ENCODE assay signal across 27 cellular contexts in the genomic region with DNA sequence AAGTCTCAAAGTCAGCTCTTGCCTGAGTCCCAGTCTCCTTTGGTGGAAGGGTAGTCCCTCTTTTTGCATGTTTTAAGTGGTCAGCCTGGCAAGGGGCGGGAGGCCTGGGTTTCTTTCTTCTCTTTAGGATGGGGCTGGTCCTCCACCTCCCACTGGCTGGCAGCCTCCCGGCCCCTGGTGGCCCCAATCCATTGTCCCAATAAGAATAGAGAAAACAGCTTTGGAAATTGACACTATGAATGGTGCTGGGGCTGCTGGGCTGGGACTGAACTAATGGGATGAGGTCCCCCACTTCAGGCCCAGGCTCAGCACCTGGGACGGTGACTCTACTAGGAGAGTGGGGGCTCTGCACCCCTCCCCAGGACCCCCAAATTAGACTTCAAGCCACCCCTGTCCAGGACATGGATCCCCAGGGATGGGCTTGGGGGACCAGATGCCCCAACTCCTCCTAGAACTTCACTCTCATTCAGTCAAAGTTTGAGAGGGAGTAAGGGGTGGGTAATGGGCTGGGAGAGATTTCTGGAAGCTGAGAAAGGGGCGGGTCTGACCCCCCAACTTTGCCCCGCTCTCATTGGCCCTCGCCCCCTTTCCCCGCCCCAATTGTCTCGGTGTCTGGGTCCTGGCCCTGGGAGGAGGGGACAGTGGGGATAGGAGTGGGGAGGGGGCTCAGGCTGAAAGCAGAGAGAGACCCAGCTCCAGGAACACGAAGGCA. TPM values are rescaled to one million over a fixed set of nuclear protein-coding genes. Genes with fewer than 3 reads are reported as not detected.
DNase-seq lines count a peak whose midpoint lies in the region; ATAC-seq and TF ChIP-seq lines count a peak whose summit lies in the region.
"Had no signal": no experiment of that assay in that cellular context is flagged by ENCODE, and none has a peak within 500 bp of the region (broad histone marks: within the 10 kb centered on the region; RNA-seq: fewer than 3 reads in every experiment).

No MANE protein-coding gene starts in this region.

- DNase-seq in activated naive CD4-positive, alpha-beta T cell treated with anti-CD3 and anti-CD28 coated beads, Interleukin-2, amount 10 ng/mL, durations not matched to agents 7 days and 5 days: peak; percentile 18
- DNase-seq in activated naive CD4-positive, alpha-beta T cell treated with anti-CD3 and anti-CD28 coated beads, Interleukin-2, amount 50 U/mL, for 72 hours (ENCODE audit: low spot score in 2 of 2): no peak
- peak; percentile 15 for DNase-seq in WTC11 (ENCODE audit: low spot score)
- DNase-seq in mesenteric fat pad (ENCODE audit: low spot score): peak; percentile 71
- no peak for DNase-seq in stimulated activated effector memory CD8-positive, alpha-beta T cell treated with anti-CD3 and anti-CD28 coated beads, Interleukin-12 subunit alpha, Interleukin-12 subunit beta, amount 100 ng/mL, for 72 hours (ENCODE audit: low spot score in 2 of 2)
- DNase-seq in amniotic stem cell (lab: John Stamatoyannopoulos, UW): no peak
- DNase-seq: activated B cell treated with CpG ODN at 0.5 μM for 24 hours; activated CD8-positive, alpha-beta memory T cell treated with anti-CD3 and anti-CD28 coated beads, Interleukin-2, amount 50 U/mL, for 4 hours; caudate nucleus; DMS 273 treated with DMSO at 0.1 percent for 48 hours; EL; islet precursor cell; NCI-H1417; NCI-H2107; NCI-H446; NCI-H774; stomach; SW 1271; T1000; thyroid gland had no signal

- no peaks in the 10 kb centered on the region for H3K9me3 Mint-ChIP-seq in activated naive CD4-positive, alpha-beta T cell treated with anti-CD3 and anti-CD28 coated beads, Interleukin-2, amount 10 ng/mL, durations not matched to agents 7 days and 5 days
- no peaks in the 10 kb centered on the region for H3K9me3 Mint-ChIP-seq in activated naive CD4-positive, alpha-beta T cell treated with anti-CD3 and anti-CD28 coated beads, Interleukin-2, amount 50 U/mL, for 72 hours
- H3K9me3 Mint-ChIP-seq in WTC11: no peaks in the 10 kb centered on the region
- no peaks in the 10 kb centered on the region for H3K9me3 Mint-ChIP-seq in stimulated activated effector memory CD8-positive, alpha-beta T cell treated with anti-CD3 and anti-CD28 coated beads, Interleukin-12 subunit alpha, Interleukin-12 subunit beta, amount 100 ng/mL, for 72 hours
- H3K9me3 Mint-ChIP-seq: activated B cell treated with CpG ODN at 0.5 μM for 24 hours; activated T-helper 1 cell treated with anti-CD3 and anti-CD28 coated beads, Interleukin-12 subunit alpha, Interleukin-12 subunit beta, Interleukin-2, Interleukin-4 antibody, amounts not matched to agents 30 ng/mL and 10 ng/mL and 1 ng/mL, durations not matched to agents 14 hours and 24 hours and 36 hours had no signal

- no peak for TF ChIP-seq CTCF in WTC11 (IDR thresholded peaks at IDR 0.05)

- peaks cover 25% of the 10 kb centered on the region for H3K27me3 Mint-ChIP-seq in activated naive CD4-positive, alpha-beta T cell treated with anti-CD3 and anti-CD28 coated beads, Interleukin-2, amount 10 ng/mL, durations not matched to agents 7 days and 5 days
- H3K27me3 Mint-ChIP-seq in WTC11 (ENCODE audit: low read depth): no peaks in the 10 kb centered on the region; the same call in 1 of the 2 replicates
- H3K27me3 Mint-ChIP-seq: activated B cell treated with CpG ODN at 0.5 μM for 24 hours; activated naive CD8-positive, alpha-beta T cell had no signal

- peaks cover 69% of the 10 kb centered on the region for H3K4me1 Mint-ChIP-seq in activated naive CD4-positive, alpha-beta T cell treated with anti-CD3 and anti-CD28 coated beads, Interleukin-2, amount 10 ng/mL, durations not matched to agents 7 days and 5 days
- peaks cover 29% of the 10 kb centered on the region for H3K4me1 Mint-ChIP-seq in WTC11
- H3K4me1 Mint-ChIP-seq in stimulated activated effector memory CD8-positive, alpha-beta T cell treated with anti-CD3 and anti-CD28 coated beads, Interleukin-12 subunit alpha, Interleukin-12 subunit beta, amount 100 ng/mL, for 72 hours: peaks cover 57% of the 10 kb centered on the region

- no peak overlapping the region for H3K27ac Mint-ChIP-seq in activated naive CD4-positive, alpha-beta T cell treated with anti-CD3 and anti-CD28 coated beads, Interleukin-2, amount 10 ng/mL, durations not matched to agents 7 days and 5 days
- H3K27ac Mint-ChIP-seq in activated naive CD4-positive, alpha-beta T cell treated with anti-CD3 and anti-CD28 coated beads, Interleukin-2, amount 50 U/mL, for 72 hours: no peak overlapping the region
- no peak overlapping the region for H3K27ac Mint-ChIP-seq in WTC11
- peak overlapping the region; percentile 17 for H3K27ac Mint-ChIP-seq in stimulated activated effector memory CD8-positive, alpha-beta T cell treated with anti-CD3 and anti-CD28 coated beads, Interleukin-12 subunit alpha, Interleukin-12 subunit beta, amount 100 ng/mL, for 72 hours
- H3K27ac Mint-ChIP-seq: activated naive CD8-positive, alpha-beta T cell; activated T-helper 1 cell treated with anti-CD3 and anti-CD28 coated beads, Interleukin-12 subunit alpha, Interleukin-12 subunit beta, Interleukin-2, Interleukin-4 antibody, amounts not matched to agents 30 ng/mL and 10 ng/mL and 1 ng/mL, durations not matched to agents 14 hours and 24 hours and 36 hours had no signal

- CTCF ChIA-PET in activated naive CD4-positive, alpha-beta T cell treated with anti-CD3 and anti-CD28 coated beads, Interleukin-2, amount 10 ng/mL, durations not matched to agents 7 days and 5 days (lab: Charles Lee): interaction anchor here (3.0 to 3.3 kb wide), 2 partner anchors 153 to 193 kb away, joined by 10 to 17 read pairs; a partner anchor contains a TSS
- CTCF ChIA-PET in WTC11 (lab: Charles Lee): interaction anchor here (0.9 to 2.3 kb wide), 4 partner anchors 116 to 193 kb away, joined by 4 to 15 read pairs (median 10); a partner anchor contains a TSS

- POLR2A ChIA-PET in WTC11 (lab: Charles Lee): interaction anchor here (0.5 to 1.5 kb wide), 3 partner anchors 10 to 402 kb away, joined by 3 to 5 read pairs (median 3); no protein-coding TSS in a partner anchor

- no peak overlapping the region for H3K4me3 Mint-ChIP-seq in activated naive CD4-positive, alpha-beta T cell treated with anti-CD3 and anti-CD28 coated beads, Interleukin-2, amount 10 ng/mL, durations not matched to agents 7 days and 5 days
- H3K4me3 Mint-ChIP-seq in WTC11: no peak overlapping the region
- no peak overlapping the region for H3K4me3 Mint-ChIP-seq in stimulated activated effector memory CD8-positive, alpha-beta T cell treated with anti-CD3 and anti-CD28 coated beads, Interleukin-12 subunit alpha, Interleukin-12 subunit beta, amount 100 ng/mL, for 72 hours
- H3K4me3 Mint-ChIP-seq: activated B cell treated with CpG ODN at 0.5 μM for 24 hours; activated naive CD8-positive, alpha-beta T cell; activated T-helper 1 cell treated with anti-CD3 and anti-CD28 coated beads, Interleukin-12 subunit alpha, Interleukin-12 subunit beta, Interleukin-2, Interleukin-4 antibody, amounts not matched to agents 30 ng/mL and 10 ng/mL and 1 ng/mL, durations not matched to agents 14 hours and 24 hours and 36 hours had no signal

- peaks cover 2% of the 10 kb centered on the region for H3K36me3 Mint-ChIP-seq in activated naive CD4-positive, alpha-beta T cell treated with anti-CD3 and anti-CD28 coated beads, Interleukin-2, amount 10 ng/mL, durations not matched to agents 7 days and 5 days
- no peaks in the 10 kb centered on the region for H3K36me3 Mint-ChIP-seq in activated naive CD4-positive, alpha-beta T cell treated with anti-CD3 and anti-CD28 coated beads, Interleukin-2, amount 50 U/mL, for 72 hours
- H3K36me3 Mint-ChIP-seq in WTC11: no peaks in the 10 kb centered on the region
- H3K36me3 Mint-ChIP-seq in stimulated activated effector memory CD8-positive, alpha-beta T cell treated with anti-CD3 and anti-CD28 coated beads, Interleukin-12 subunit alpha, Interleukin-12 subunit beta, amount 100 ng/mL, for 72 hours: no peaks in the 10 kb centered on the region
- H3K36me3 Mint-ChIP-seq: activated naive CD8-positive, alpha-beta T cell; CD8-positive, alpha-beta memory T cell had no signal

- ATAC-seq in activated naive CD4-positive, alpha-beta T cell treated with anti-CD3 and anti-CD28 coated beads, Interleukin-2, amount 50 U/mL, for 72 hours: no peak
- ATAC-seq in WTC11 (peak; percentile 25), GM21717 (IDR thresholded peaks at IDR 0.05; ENCODE audit: unreplicated experiment) (no peak), GM21528 (IDR thresholded peaks at IDR 0.05; ENCODE audit: low FRiP score, unreplicated experiment) (no peak)
- ATAC-seq in stimulated activated effector memory CD8-positive, alpha-beta T cell treated with anti-CD3 and anti-CD28 coated beads, Interleukin-12 subunit alpha, Interleukin-12 subunit beta, amount 100 ng/mL, for 72 hours: no peak
- ATAC-seq: gastrocnemius medialis, HCT116 had no signal

TF ChIP-seq in WTC11, 78 proteins besides CTCF, POLR2A, EP300 and RAD21:
- TF ChIP-seq MYBL2 (CRISPR knock-in tag; IDR thresholded peaks at IDR 0.05) (no peak), NR1H2 (CRISPR knock-in tag; IDR thresholded peaks at IDR 0.05) (no peak), ETV6 (CRISPR knock-in tag; IDR thresholded peaks at IDR 0.05) (no peak), IRF2 (CRISPR knock-in tag; IDR thresholded peaks at IDR 0.05; ENCODE audit: borderline replicate concordance, low read depth) (no peak), GTF2I (CRISPR knock-in tag; conservative IDR thresholded peaks at IDR 0.05) (no peak)
- TF ChIP-seq, protein P1, sequence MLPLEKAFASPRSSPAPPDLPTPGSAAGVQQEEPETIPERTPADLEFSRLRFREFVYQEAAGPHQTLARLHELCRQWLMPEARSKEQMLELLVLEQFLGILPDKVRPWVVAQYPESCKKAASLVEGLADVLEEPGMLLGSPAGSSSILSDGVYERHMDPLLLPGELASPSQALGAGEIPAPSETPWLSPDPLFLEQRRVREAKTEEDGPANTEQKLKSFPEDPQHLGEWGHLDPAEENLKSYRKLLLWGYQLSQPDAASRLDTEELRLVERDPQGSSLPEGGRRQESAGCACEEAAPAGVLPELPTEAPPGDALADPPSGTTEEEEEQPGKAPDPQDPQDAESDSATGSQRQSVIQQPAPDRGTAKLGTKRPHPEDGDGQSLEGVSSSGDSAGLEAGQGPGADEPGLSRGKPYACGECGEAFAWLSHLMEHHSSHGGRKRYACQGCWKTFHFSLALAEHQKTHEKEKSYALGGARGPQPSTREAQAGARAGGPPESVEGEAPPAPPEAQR (CRISPR knock-in tag; IDR thresholded peaks at IDR 0.05): no peak

RNA-seq across cellular contexts. Expression of a gene that starts 18.2 kb away (rescaled TPM):
- total RNA-seq in activated naive CD4-positive, alpha-beta T cell treated with anti-CD3 and anti-CD28 coated beads, Interleukin-2, amount 50 U/mL, for 72 hours: 1 to 10 TPM; 7.0 to 8.3 TPM
- total RNA-seq in WTC11 (2021) (36.3 to 38.9 TPM (median 36.9 TPM) in 3 replicates), mesenteric fat pad (87.4 TPM)

Comparison
In these comparisons a context has a peak if more than half of its experiments do, and no peak if none do; other contexts are left out.
1. DNase-seq: peak in activated naive CD4-positive, alpha-beta T cell treated with anti-CD3 and anti-CD28 coated beads, Interleukin-2, amount 10 ng/mL, durations not matched to agents 7 days and 5 days (single experiment), WTC11 (single experiment) and mesenteric fat pad (single experiment); none in activated naive CD4-positive, alpha-beta T cell treated with anti-CD3 and anti-CD28 coated beads, Interleukin-2, amount 50 U/mL, for 72 hours (0 of 2), stimulated activated effector memory CD8-positive, alpha-beta T cell treated with anti-CD3 and anti-CD28 coated beads, Interleukin-12 subunit alpha, Interleukin-12 subunit beta, amount 100 ng/mL, for 72 hours (0 of 2) and amniotic stem cell (single experiment).